In genomic region chr10:36779238-36779846, GRCh38 we compare ENCODE assay signal across 9 cellular contexts.
DNase-seq lines count a peak whose midpoint lies in the region; ATAC-seq and TF ChIP-seq lines count a peak whose summit lies in the region.
"Had no signal": no experiment of that assay in that cellular context is flagged by ENCODE, and none has a peak within 500 bp of the region (broad histone marks: within the 10 kb centered on the region; RNA-seq: fewer than 3 reads in every experiment).

No MANE protein-coding gene starts in this region.

- peak; percentile 36 for DNase-seq in NCI-H1105 treated with DMSO at 0.1 percent for 48 hours (lab: John Stamatoyannopoulos, UW)
- DNase-seq in NCI-H1105 (lab: John Stamatoyannopoulos, UW), result no peak
- peak; percentile 37 to 82 for DNase-seq in SJCRH30
- peak; percentile 92 for DNase-seq in fibroblast of the aortic adventitia (ENCODE audit: low read depth)
- peak; percentile 85 for DNase-seq in osteoblast (ENCODE audit: insufficient read length, low spot score, missing footprints)
- DNase-seq in mesenteric fat pad (ENCODE audit: low spot score), result no peak
- no peak for DNase-seq in stimulated activated naive CD8-positive, alpha-beta T cell treated with anti-CD3 and anti-CD28 coated beads, Interleukin-15, Interleukin-2, amounts not matched to agents 100 U/mL and 50 U/mL, for 24 hours

- no peaks in the 10 kb centered on the region for H3K36me3 ChIP-seq in SJCRH30
- no peaks in the 10 kb centered on the region for H3K36me3 ChIP-seq in osteoblast (ENCODE audit: insufficient read depth, low read length)
- H3K36me3 ChIP-seq: BLaER1 had no signal

- H3K4me3 ChIP-seq in SJCRH30 (no peak overlapping the region), fibroblast of the aortic adventitia (ENCODE audit: low read depth, low read length) (no peak overlapping the region), osteoblast (ENCODE audit: insufficient read depth, low read length) (no peak overlapping the region)
- H3K4me3 ChIP-seq: BLaER1 had no signal

- no peaks in the 10 kb centered on the region for H3K9me3 ChIP-seq in SJCRH30 (replicated peaks)
- H3K9me3 ChIP-seq in osteoblast (ENCODE audit: low read depth, low read length), result no peaks in the 10 kb centered on the region
- H3K9me3 ChIP-seq: BLaER1 had no signal

- H3K27me3 ChIP-seq in SJCRH30, result no peaks in the 10 kb centered on the region
- no peaks in the 10 kb centered on the region for H3K27me3 ChIP-seq in osteoblast (ENCODE audit: insufficient read depth, low read length)
- H3K27me3 ChIP-seq: BLaER1 had no signal

- peaks cover 6% of the 10 kb centered on the region; the same call in 1 of the 2 replicates for H3K4me1 ChIP-seq in SJCRH30
- no peaks in the 10 kb centered on the region for H3K4me1 ChIP-seq in osteoblast (ENCODE audit: insufficient read depth, low read length)
- H3K4me1 ChIP-seq: BLaER1 had no signal

- no peak overlapping the region for H3K4me2 ChIP-seq in osteoblast (ENCODE audit: insufficient read depth, low read length)
- H3K4me2 ChIP-seq: BLaER1 had no signal

- H3K27ac ChIP-seq in SJCRH30 (no peak overlapping the region), osteoblast (ENCODE audit: low read depth, low read length) (no peak overlapping the region)
- H3K27ac ChIP-seq: BLaER1 had no signal

- no peaks in the 10 kb centered on the region for H3K79me2 ChIP-seq in osteoblast (ENCODE audit: insufficient read depth, low read length)

- H4K20me1 ChIP-seq in osteoblast (ENCODE audit: insufficient read depth, low read length), result no peaks in the 10 kb centered on the region
- H4K20me1 ChIP-seq: BLaER1 had no signal

- no peak overlapping the region for H2AFZ ChIP-seq in osteoblast (ENCODE audit: low read length)

- TF ChIP-seq CTCF in fibroblast of the aortic adventitia (IDR thresholded peaks at IDR 0.05; ENCODE audit: insufficient read depth, low read length), result peak; percentile 80
- TF ChIP-seq CTCF in osteoblast (IDR thresholded peaks at IDR 0.05; ENCODE audit: extremely low read depth, low read depth, low read length), result peak; percentile 92

- no peak for ATAC-seq in HG02759 (IDR thresholded peaks at IDR 0.05; ENCODE audit: unreplicated experiment)
- no peak for ATAC-seq in stimulated activated naive CD8-positive, alpha-beta T cell treated with anti-CD3 and anti-CD28 coated beads, Interleukin-15, Interleukin-2, amounts not matched to agents 100 U/mL and 50 U/mL, for 24 hours

Comparison
In these comparisons a context has a peak if more than half of its experiments do, and no peak if none do; other contexts are left out.
1. DNase-seq: peak in NCI-H1105 treated with DMSO at 0.1 percent for 48 hours (single experiment), SJCRH30 (2 of 2), fibroblast of the aortic adventitia (single experiment) and osteoblast (single experiment); none in NCI-H1105 (single experiment), mesenteric fat pad (single experiment) and stimulated activated naive CD8-positive, alpha-beta T cell treated with anti-CD3 and anti-CD28 coated beads, Interleukin-15, Interleukin-2, amounts not matched to agents 100 U/mL and 50 U/mL, for 24 hours (single experiment).